In genomic region chr15:40906101-40906946, GRCh38 we compare ENCODE assay signal across 8 cellular contexts. TPM values are rescaled to one million over a fixed set of nuclear protein-coding genes. Genes with fewer than 3 reads are reported as not detected.
A peak's percentile ranks its signal among the peaks of the same experiment; 100 is the strongest.
DNase-seq lines count a peak whose midpoint lies in the region; ATAC-seq and TF ChIP-seq lines count a peak whose summit lies in the region.

No MANE protein-coding gene starts in this region.

- peak; percentile 69 to 91 (median 88) for TF ChIP-seq CTCF in esophagus squamous epithelium (IDR thresholded peaks at IDR 0.05)

- peak in 1 of 4 donors; percentile 20 for TF ChIP-seq POLR2A in esophagus squamous epithelium (IDR thresholded peaks at IDR 0.05)

- peak overlapping the region in 5 of 7 donors; percentile 70 to 91 (median 87) for H3K27ac Mint-ChIP-seq in CD4-positive, alpha-beta memory T cell
- H3K27ac Mint-ChIP-seq in activated T-cell treated with anti-CD3 and anti-CD28 coated beads, Interleukin-2, amount 50 U/mL, for 72 hours: no peak overlapping the region
- H3K27ac Mint-ChIP-seq in naive B cell: peak overlapping the region; percentile 94 to 98 (median 96)
- H3K27ac Mint-ChIP-seq in stimulated activated effector memory CD8-positive, alpha-beta T cell treated with anti-CD3 and anti-CD28 coated beads, Interleukin-12 subunit alpha, Interleukin-12 subunit beta, amount 100 ng/mL, for 72 hours: peak overlapping the region; percentile 94

- H3K36me3 Mint-ChIP-seq in CD4-positive, alpha-beta memory T cell: peaks cover 12 to 20% of the 10 kb centered on the region in 2 donors
- H3K36me3 Mint-ChIP-seq in activated T-cell treated with anti-CD3 and anti-CD28 coated beads, Interleukin-2, amount 50 U/mL, for 72 hours (ENCODE audit: insufficient read depth in 2 of 2): peaks cover 2 to 3% of the 10 kb centered on the region in 2 donors
- H3K36me3 Mint-ChIP-seq in naive B cell: peaks cover 0 to 3% of the 10 kb centered on the region in 2 donors
- H3K36me3 Mint-ChIP-seq in stimulated activated effector memory CD8-positive, alpha-beta T cell treated with anti-CD3 and anti-CD28 coated beads, Interleukin-12 subunit alpha, Interleukin-12 subunit beta, amount 100 ng/mL, for 72 hours: peaks cover 38% of the 10 kb centered on the region

- no peaks in the 10 kb centered on the region for H3K27me3 ChIP-seq in CD4-positive, alpha-beta memory T cell (ENCODE audit: insufficient read depth, low read length)
- H3K27me3 ChIP-seq in esophagus squamous epithelium: no peaks in the 10 kb centered on the region

- intact Hi-C loops in CD4-positive, alpha-beta memory T cell (cut with micrococcal nuclease): loop anchor here (2.0 to 5.0 kb wide), 3 partner anchors 22 to 211 kb away; partner anchors contain the start of genes DLL4 and INO80
- intact Hi-C loops in esophagus squamous epithelium (cut with DNase I): loop anchor here (5.0 kb wide), 1 partner anchor 111 kb away; no protein-coding TSS in a partner anchor

- H3K4me1 ChIP-seq in CD4-positive, alpha-beta memory T cell (ENCODE audit: insufficient read depth, low read length): peaks cover 20% of the 10 kb centered on the region
- H3K4me1 ChIP-seq in esophagus squamous epithelium: peaks cover 36 to 85% (median 49%) of the 10 kb centered on the region in 3 donors

- H3K36me3 ChIP-seq in CD4-positive, alpha-beta memory T cell (ENCODE audit: insufficient read depth, low read length): peaks cover 13% of the 10 kb centered on the region
- peaks cover 9 to 27% (median 13%) of the 10 kb centered on the region in 3 donors for H3K36me3 ChIP-seq in esophagus squamous epithelium

- no peaks in the 10 kb centered on the region for H3K9me3 Mint-ChIP-seq in CD4-positive, alpha-beta memory T cell
- no peaks in the 10 kb centered on the region for H3K9me3 Mint-ChIP-seq in activated T-cell treated with anti-CD3 and anti-CD28 coated beads, Interleukin-2, amount 50 U/mL, for 72 hours
- no peaks in the 10 kb centered on the region for H3K9me3 Mint-ChIP-seq in naive B cell
- no peaks in the 10 kb centered on the region for H3K9me3 Mint-ChIP-seq in stimulated activated effector memory CD8-positive, alpha-beta T cell treated with anti-CD3 and anti-CD28 coated beads, Interleukin-12 subunit alpha, Interleukin-12 subunit beta, amount 100 ng/mL, for 72 hours

- ATAC-seq in GM21381 (IDR thresholded peaks at IDR 0.05; ENCODE audit: unreplicated experiment): peak; percentile 77
- peak; percentile 84 to 87 for ATAC-seq in activated T-cell treated with anti-CD3 and anti-CD28 coated beads, Interleukin-2, amount 50 U/mL, for 72 hours (replicated peaks in 1 of 2)
- ATAC-seq in naive B cell (ENCODE audit: low read depth in 2 of 2): peak; percentile 77 to 82
- peak; percentile 87 for ATAC-seq in stimulated activated effector memory CD8-positive, alpha-beta T cell treated with anti-CD3 and anti-CD28 coated beads, Interleukin-12 subunit alpha, Interleukin-12 subunit beta, amount 100 ng/mL, for 72 hours

- POLR2A ChIA-PET in CD4-positive, alpha-beta memory T cell (lab: Charles Lee; ENCODE audit: partially characterized antibody): interaction anchor here (0.6 to 3.8 kb wide), 8 partner anchors 12 to 558 kb away, joined by 3 to 37 read pairs (median 4); partner anchors contain the start of genes CHAC1, INO80 and VPS18

- H3K4me1 Mint-ChIP-seq in CD4-positive, alpha-beta memory T cell: peaks cover 13 to 35% (median 24%) of the 10 kb centered on the region in 4 donors
- H3K4me1 Mint-ChIP-seq in activated T-cell treated with anti-CD3 and anti-CD28 coated beads, Interleukin-2, amount 50 U/mL, for 72 hours (ENCODE audit: low read depth): peaks cover 29% of the 10 kb centered on the region
- peaks cover 38 to 62% (median 52%) of the 10 kb centered on the region in 3 donors for H3K4me1 Mint-ChIP-seq in naive B cell
- H3K4me1 Mint-ChIP-seq in stimulated activated effector memory CD8-positive, alpha-beta T cell treated with anti-CD3 and anti-CD28 coated beads, Interleukin-12 subunit alpha, Interleukin-12 subunit beta, amount 100 ng/mL, for 72 hours: peaks cover 44% of the 10 kb centered on the region

- H3K4me3 Mint-ChIP-seq in CD4-positive, alpha-beta memory T cell: peak overlapping the region; percentile 42 to 88 (median 84)
- peak overlapping the region; percentile 86 to 91 for H3K4me3 Mint-ChIP-seq in activated T-cell treated with anti-CD3 and anti-CD28 coated beads, Interleukin-2, amount 50 U/mL, for 72 hours
- peak overlapping the region; percentile 85 to 95 (median 90) for H3K4me3 Mint-ChIP-seq in naive B cell
- peak overlapping the region; percentile 79 for H3K4me3 Mint-ChIP-seq in stimulated activated effector memory CD8-positive, alpha-beta T cell treated with anti-CD3 and anti-CD28 coated beads, Interleukin-12 subunit alpha, Interleukin-12 subunit beta, amount 100 ng/mL, for 72 hours

- H3K9me3 ChIP-seq in CD4-positive, alpha-beta memory T cell (ENCODE audit: control insufficient read depth in 1 of 2, low read length in 2 of 2): no peaks in the 10 kb centered on the region
- H3K9me3 ChIP-seq in esophagus squamous epithelium: no peaks in the 10 kb centered on the region

- CTCF ChIA-PET in CD4-positive, alpha-beta memory T cell (lab: Charles Lee; ENCODE audit: partially characterized antibody): interaction anchor here (0.7 to 9.0 kb wide), 25 partner anchors 9 to 437 kb away, joined by 3 to 102 read pairs (median 4); partner anchors contain the start of genes CHP1 and VPS18

- peak overlapping the region; percentile 58 for H3K27ac ChIP-seq in CD4-positive, alpha-beta memory T cell (ENCODE audit: low read depth, low read length)
- H3K27ac ChIP-seq in esophagus squamous epithelium: peak overlapping the region; percentile 83 to 93 (median 92)

- peak; percentile 64 to 68 (median 64) for DNase-seq in CD4-positive, alpha-beta memory T cell
- peak; percentile 80 for DNase-seq in HuH-7.5 (ENCODE audit: low spot score)
- peak; percentile 89 for DNase-seq in OCI-M1 (lab: John Stamatoyannopoulos, UW)
- peak; percentile 85 to 90 for DNase-seq in activated T-cell treated with anti-CD3 and anti-CD28 coated beads, Interleukin-2, amount 50 U/mL, for 72 hours
- no peak for DNase-seq in esophagus squamous epithelium (lab: John Stamatoyannopoulos, UW)
- DNase-seq in naive B cell: peak; percentile 94
- peak; percentile 76 to 91 for DNase-seq in stimulated activated effector memory CD8-positive, alpha-beta T cell treated with anti-CD3 and anti-CD28 coated beads, Interleukin-12 subunit alpha, Interleukin-12 subunit beta, amount 100 ng/mL, for 72 hours (ENCODE audit: low spot score in 2 of 2)

- WGBS in esophagus squamous epithelium, 2 donors: 4 to 9% methylated on average over 5 to 7 of the region's 35 CpGs

- H3K27me3 Mint-ChIP-seq in CD4-positive, alpha-beta memory T cell: no peaks in the 10 kb centered on the region
- no peaks in the 10 kb centered on the region for H3K27me3 Mint-ChIP-seq in activated T-cell treated with anti-CD3 and anti-CD28 coated beads, Interleukin-2, amount 50 U/mL, for 72 hours (ENCODE audit: low read depth)
- no peaks in the 10 kb centered on the region for H3K27me3 Mint-ChIP-seq in naive B cell

- peak overlapping the region; percentile 61 to 67 for H3K4me3 ChIP-seq in CD4-positive, alpha-beta memory T cell (ENCODE audit: low read length in 2 of 2)
- peak overlapping the region; percentile 29 to 65 (median 54) for H3K4me3 ChIP-seq in esophagus squamous epithelium

RNA-seq across cellular contexts. Expression of gene VPS18, which starts 12.1 kb away (rescaled TPM):
- total RNA-seq in CD4-positive, alpha-beta memory T cell: 10 to 100 TPM; 18.4 to 20.3 TPM
- polyA plus RNA-seq in CD4-positive, alpha-beta memory T cell: 10 to 100 TPM; 14.6 to 21.6 TPM
- 10 to 100 TPM; 10.7 to 12.1 TPM for total RNA-seq in activated T-cell treated with anti-CD3 and anti-CD28 coated beads, Interleukin-2, amount 50 U/mL, for 72 hours
- 10 to 100 TPM; 17.4 to 25.9 (median 20.7) TPM for total RNA-seq in esophagus squamous epithelium
- 10 to 100 TPM; 21.2 to 33.6 (median 23.5) TPM for polyA plus RNA-seq in naive B cell (ENCODE audit: low read depth in 6 of 6)

RNA-seq across cellular contexts. Expression of gene DLL4, which starts 22.8 kb away (rescaled TPM):
- not detected for total RNA-seq in CD4-positive, alpha-beta memory T cell
- polyA plus RNA-seq in CD4-positive, alpha-beta memory T cell: not detected
- under 1 TPM; 0.12 to 0.19 TPM for total RNA-seq in activated T-cell treated with anti-CD3 and anti-CD28 coated beads, Interleukin-2, amount 50 U/mL, for 72 hours
- 1 to 10 TPM in 3 of 4 donors, under 1 TPM in 1; 0.68 to 4.6 (median 1.3) TPM for total RNA-seq in esophagus squamous epithelium
- not detected for polyA plus RNA-seq in naive B cell (ENCODE audit: low read depth in 6 of 6)

RNA-seq across cellular contexts. Expression of gene RHOV, which starts 32.3 kb away (rescaled TPM):
- not detected for total RNA-seq in CD4-positive, alpha-beta memory T cell
- not detected for polyA plus RNA-seq in CD4-positive, alpha-beta memory T cell
- under 1 TPM; 0.14 to 0.23 TPM for total RNA-seq in activated T-cell treated with anti-CD3 and anti-CD28 coated beads, Interleukin-2, amount 50 U/mL, for 72 hours
- 100 to 1,000 TPM in 3 of 4 donors, 10 to 100 TPM in 1; 94.0 to 146 (median 123) TPM for total RNA-seq in esophagus squamous epithelium
- not detected for polyA plus RNA-seq in naive B cell (ENCODE audit: low read depth in 6 of 6)

RNA-seq across cellular contexts. Expression of gene CHAC1, which starts 46.9 kb away (rescaled TPM):
- total RNA-seq in CD4-positive, alpha-beta memory T cell: 1 to 10 TPM; 1.2 TPM
- under 1 TPM; 0.24 to 0.43 TPM for polyA plus RNA-seq in CD4-positive, alpha-beta memory T cell
- total RNA-seq in activated T-cell treated with anti-CD3 and anti-CD28 coated beads, Interleukin-2, amount 50 U/mL, for 72 hours: 10 to 100 TPM; 77.8 to 83.0 TPM
- total RNA-seq in esophagus squamous epithelium: 10 to 100 TPM in 1 of 4 donors, 1 to 10 TPM in 2, under 1 TPM in 1; 0.76 to 16.1 (median 6.4) TPM
- under 1 TPM in 2 of 6 donors, not detected in 4; 0.22 to 0.73 TPM for polyA plus RNA-seq in naive B cell (ENCODE audit: low read depth in 6 of 6)

Comparison
In these comparisons a context has a peak if more than half of its experiments do, and no peak if none do; other contexts are left out.
1. RNA of gene RHOV, which starts 32.3 kb away (total RNA-seq): 94.0 to 146 TPM in esophagus squamous epithelium; 0.14 to 0.23 TPM in activated T-cell treated with anti-CD3 and anti-CD28 coated beads, Interleukin-2, amount 50 U/mL, for 72 hours and not detected in CD4-positive, alpha-beta memory T cell; every median in the first group is over 10 times any median in the second.
2. Peak in every context shown above with its lines, with median percentiles within 50 percentile points of each other: H3K4me3 Mint-ChIP-seq and ATAC-seq.